ENCODE assay signal across 8 cellular contexts in the genomic region with DNA sequence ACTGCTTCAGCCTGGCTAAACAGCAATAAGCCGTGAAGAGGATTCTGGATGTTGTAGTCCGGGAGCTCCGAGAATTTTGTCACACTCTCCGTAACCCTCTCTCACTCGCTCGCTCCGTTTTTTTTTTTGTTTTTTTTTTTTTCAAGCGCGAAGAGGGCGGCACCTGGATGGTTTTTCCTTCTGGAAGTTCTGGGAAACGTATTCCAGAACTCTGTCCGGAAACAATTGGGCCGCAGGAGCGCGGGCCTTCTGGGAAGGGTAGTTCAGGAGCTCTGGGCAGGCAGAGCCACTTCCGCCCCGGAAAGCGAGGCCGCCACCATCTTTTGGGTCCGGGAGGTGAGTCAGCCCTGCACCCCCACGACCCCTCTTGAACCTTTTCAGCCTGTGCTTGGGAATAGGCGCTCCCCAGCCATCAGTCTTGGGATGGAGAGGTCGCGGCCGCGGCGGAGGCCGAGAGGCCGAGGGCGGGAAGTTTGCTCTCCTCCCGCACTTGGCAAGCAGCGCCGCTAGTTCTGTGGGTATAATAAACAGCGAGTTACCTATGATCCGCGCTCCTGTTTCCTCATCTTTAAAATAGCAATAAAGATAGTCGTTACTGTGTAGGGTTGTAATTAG. TPM values are rescaled to one million over a fixed set of nuclear protein-coding genes. Genes with fewer than 3 reads are reported as not detected.
A peak's percentile ranks its signal among the peaks of the same experiment; 100 is the strongest.
DNase-seq lines count a peak whose midpoint lies in the region; ATAC-seq and TF ChIP-seq lines count a peak whose summit lies in the region.

Gene ZNF227 (plus strand): TSS at position 283 of the 615 bp plus-strand sequence. CDS start 5,261 bp downstream, outside the sequence.

- peak; percentile 95 for DNase-seq in GM04503 (ENCODE audit: low read depth)
- peak; percentile 95 for DNase-seq in HFFc6
- peak; percentile 66 for DNase-seq in NCI-H1436 (lab: John Stamatoyannopoulos, UW)
- peak; percentile 43 to 91 (median 67) for DNase-seq in T-helper 2 cell
- peak in 55 of 56 donors; percentile 30 to 91 (median 82) for DNase-seq in amygdala (lab: John Stamatoyannopoulos, UW)
- DNase-seq in heart right ventricle, result peak; percentile 89 to 93
- peak; percentile 89 for DNase-seq in pons (ENCODE audit: low spot score)
- DNase-seq in transverse colon, result peak; percentile 91

- no peaks in the 10 kb centered on the region for H3K9me3 Mint-ChIP-seq in HFFc6

- H3K36me3 ChIP-seq in heart right ventricle (peaks cover 0 to 33% (median 15%) of the 10 kb centered on the region in 9 donors), transverse colon (peaks cover 0 to 24% (median 5%) of the 10 kb centered on the region in 4 donors)

- peak within 1 kb of the TSS; percentile 91 for H3K4me3 Mint-ChIP-seq in HFFc6

- H3K27me3 ChIP-seq in heart right ventricle, result no peaks in the 10 kb centered on the region
- no peaks in the 10 kb centered on the region for H3K27me3 ChIP-seq in transverse colon

- peaks cover 20% of the 10 kb centered on the region for H3K4me1 Mint-ChIP-seq in HFFc6 (ENCODE audit: low read depth)

- peaks cover 27% of the 10 kb centered on the region for H3K36me3 Mint-ChIP-seq in HFFc6 (ENCODE audit: low read depth)

- WGBS in heart right ventricle, 2 donors, result 0% methylated on average over 37 of the region's 37 CpGs
- 1% methylated on average over 14 to 37 of the region's 37 CpGs for WGBS in transverse colon (ENCODE audit: low coverage in 1 of 2), 2 donors

- no peak for TF ChIP-seq CTCF in HFFc6 (IDR thresholded peaks at IDR 0.05)
- TF ChIP-seq CTCF in heart right ventricle (IDR thresholded peaks at IDR 0.05), result no peak
- TF ChIP-seq CTCF in transverse colon (IDR thresholded peaks at IDR 0.05), result no peak

- ATAC-seq in heart right ventricle, result peak; percentile 97 to 98 (median 98)

- in situ Hi-C loops in transverse colon (cut with MboI; ENCODE audit: low pct_ligation_motif_present in 1 of 4, low pct_unique_long_range_greater_than_20kb in 1 of 4, low sequenced_read_pairs in 3 of 4), result no loop called here

- intact Hi-C loops in heart right ventricle (cut with DNase I), result loop anchor here in 6 of 10 donors (1.0 to 10.0 kb wide), 7 partner anchors 45 to 144 kb away; partner anchors contain the start of genes ZNF235 (in 3 of the 6), ZNF112 (in 2 of the 6), ZNF226 (in 2 of the 6) and ZNF225 (in 1 of the 6)
- intact Hi-C loops in transverse colon (cut with DNase I; ENCODE audit: low total_unique reads), result no loop called here

- peak within 1 kb of the TSS; percentile 76 for H3K27ac Mint-ChIP-seq in HFFc6

- H3K9me3 ChIP-seq in heart right ventricle (peaks cover 0 to 7% (median 0%) of the 10 kb centered on the region in 11 donors), transverse colon (peaks cover 0 to 3% of the 10 kb centered on the region in 2 donors)

- H3K4me3 ChIP-seq in heart right ventricle (peak within 1 kb of the TSS; percentile 55 to 91 (median 81)), transverse colon (peak within 1 kb of the TSS; percentile 48 to 98 (median 74))

- H3K27ac ChIP-seq in heart right ventricle, result peak within 1 kb of the TSS; percentile 63 to 92 (median 86)
- H3K27ac ChIP-seq in transverse colon, result peak within 1 kb of the TSS; percentile 74 to 90 (median 88)

- peak; percentile 8 for TF ChIP-seq EP300 in transverse colon (IDR thresholded peaks at IDR 0.05; ENCODE audit: low read depth)

- H3K4me1 ChIP-seq in heart right ventricle (peaks cover 0 to 33% (median 20%) of the 10 kb centered on the region in 9 donors), transverse colon (peaks cover 4 to 22% (median 11%) of the 10 kb centered on the region in 4 donors)

- no peaks in the 10 kb centered on the region for H3K27me3 Mint-ChIP-seq in HFFc6 (ENCODE audit: insufficient read depth)

- TF ChIP-seq POLR2A in transverse colon (IDR thresholded peaks at IDR 0.05), result peak; percentile 49

RNA-seq across cellular contexts. Expression of gene ZNF227, which starts in this region (rescaled TPM):
- 10 to 100 TPM; 11.6 to 13.4 (median 12.9) TPM for total RNA-seq in HFFc6 (2021; fragmentation: NEBNext Ultra II Directional; extraction: Animal tissue kit (Norgen Biotek cat#: 25700))
- total RNA-seq in heart right ventricle (10 to 100 TPM; 10.6 to 18.1 (median 12.6) TPM), transverse colon (10 to 100 TPM in 2 of 4 donors, 1 to 10 TPM in 2; 2.4 to 12.4 (median 10.5) TPM)
- polyA plus RNA-seq in heart right ventricle, result 1 to 10 TPM; 4.0 to 4.5 TPM

Comparison
In these comparisons a context has a peak if more than half of its experiments do, and no peak if none do; other contexts are left out.
1. Peak in every context shown above with its lines: DNase-seq, ATAC-seq, H3K4me3 ChIP-seq and H3K27ac ChIP-seq.